Comparison of ENCODE assay signal across 8 cellular contexts in the genomic region with DNA sequence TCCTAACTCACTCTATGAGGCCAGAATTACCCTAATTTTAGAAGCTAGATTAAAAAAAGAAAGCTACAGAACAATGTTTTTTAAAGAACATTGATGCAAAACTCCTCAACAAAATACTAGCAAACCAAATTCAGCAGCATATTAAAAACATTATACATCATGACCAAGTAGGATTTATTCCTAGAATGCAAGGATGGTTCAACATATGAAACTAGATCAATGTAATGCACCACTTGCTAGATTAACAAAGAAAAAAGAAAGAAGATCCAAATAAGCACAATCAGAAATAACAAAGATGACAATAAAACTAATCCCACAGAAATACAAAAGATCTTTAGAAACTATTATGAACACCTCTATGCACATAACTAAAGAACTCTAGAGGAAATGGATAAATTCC.
"Had no signal": no experiment of that assay in that cellular context is flagged by ENCODE, and none has a peak within 500 bp of the region (broad histone marks: within the 10 kb centered on the region; RNA-seq: fewer than 3 reads in every experiment).

No MANE protein-coding gene starts in this region.

- ATAC-seq: GM12878 had no signal

- FAIRE-seq: G401.6, GM12878, GM12891, GM12892, GM18507, GM19239 had no signal

- H3K4me3 ChIP-seq: GM12878 had no signal

- DNase-seq: GDM1, GF-D8 had no signal
